Comparison of ENCODE assay signal across 1 cellular context in genomic region chr1:37860346-37860666, GRCh38.
TF ChIP-seq lines count a peak whose summit lies in the region.

No MANE protein-coding gene starts in this region.

TF ChIP-seq in A549, 52 proteins besides CTCF, POLR2A, EP300 and RAD21 (continued from another document):
- TF ChIP-seq REST (IDR thresholded peaks at IDR 0.05): no peak
- TF ChIP-seq E2F6 (IDR thresholded peaks at IDR 0.05; ENCODE audit: borderline replicate concordance, low read depth): no peak
- no peak for TF ChIP-seq HOXB13 (CRISPR knock-in tag; IDR thresholded peaks at IDR 0.05; ENCODE audit: low read depth)
TF ChIP-seq in A549: peak in this region for 0.
